Comparison of ENCODE assay signal across 8 cellular contexts in the genomic region with DNA sequence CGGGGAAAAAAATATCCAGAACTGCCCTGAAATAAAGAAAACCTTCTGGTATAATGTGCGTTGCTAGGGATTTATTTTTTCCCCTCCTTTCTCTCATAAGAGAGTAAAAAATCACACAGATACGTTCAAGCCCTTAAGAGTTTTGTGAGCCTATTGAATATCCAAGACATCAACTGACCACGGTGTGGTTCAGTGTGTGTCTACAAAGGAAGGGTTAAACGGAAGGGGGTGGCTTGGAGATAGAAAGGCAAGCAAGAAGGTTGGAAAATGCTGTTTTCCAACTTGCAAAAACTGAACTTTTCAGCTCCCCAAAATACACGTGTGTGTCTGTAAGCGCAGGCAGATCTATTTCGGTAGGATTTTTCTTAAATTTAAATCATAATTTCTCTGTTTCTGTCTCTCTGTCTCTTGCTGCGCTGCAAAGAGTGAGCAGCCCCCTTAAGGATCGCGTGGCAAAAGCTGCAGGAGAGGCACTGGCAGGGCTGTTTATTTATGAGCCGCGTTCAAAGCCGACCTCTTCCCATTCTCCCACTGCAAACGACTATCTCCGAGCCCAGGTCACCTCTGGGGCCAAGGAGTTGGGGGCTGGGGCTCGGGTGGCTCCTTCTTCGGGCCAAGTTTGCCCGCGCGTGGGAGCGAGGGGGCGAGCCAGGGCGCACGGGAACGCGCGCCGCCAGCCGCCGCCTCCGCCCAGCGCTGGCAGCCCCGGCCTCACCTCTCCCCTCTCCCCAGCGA. TPM values are rescaled to one million over a fixed set of nuclear protein-coding genes. Genes with fewer than 3 reads are reported as not detected.
DNase-seq lines count a peak whose midpoint lies in the region; ATAC-seq, FAIRE-seq and TF ChIP-seq lines count a peak whose summit lies in the region.

No MANE protein-coding gene starts in this region.

- H3K27ac Mint-ChIP-seq in natural killer cell, result no peak overlapping the region

- no peaks in the 10 kb centered on the region for H3K9me2 ChIP-seq in neural cell (ENCODE audit: insufficient read depth, low read length)

- DNase-seq in bronchial epithelial cell (ENCODE audit: low read depth), result no peak
- DNase-seq in HuH-7.5 (ENCODE audit: low spot score), result no peak
- no peak for DNase-seq in natural killer cell
- DNase-seq in cerebellar nuclear complex (lab: John Stamatoyannopoulos, UW), result no peak
- DNase-seq in sciatic nerve (ENCODE audit: low spot score), result no peak

- peak overlapping the region; percentile 66 for H3K4me2 ChIP-seq in neural cell (ENCODE audit: low read length)

- no peak overlapping the region for H3K27ac ChIP-seq in neural cell (ENCODE audit: low read length)

- intact Hi-C loops in natural killer cell (cut with micrococcal nuclease), result no loop called here
- intact Hi-C loops in sciatic nerve (cut with DNase I), result no loop called here

- H3K79me2 ChIP-seq in neural cell (replicated peaks; ENCODE audit: insufficient read depth, low read length), result peaks cover 31% of the 10 kb centered on the region

- H3K9ac ChIP-seq in neural cell (ENCODE audit: low read length), result peak overlapping the region; percentile 71

- H3K9me3 Mint-ChIP-seq in natural killer cell, result peaks cover 2 to 6% of the 10 kb centered on the region in 2 donors

- ATAC-seq in GM18517 (IDR thresholded peaks at IDR 0.05; ENCODE audit: unreplicated experiment) (peak; percentile 22), HG03103 (IDR thresholded peaks at IDR 0.05; ENCODE audit: low read depth, unreplicated experiment) (peak; percentile 9), natural killer cell (no peak), sciatic nerve (no peak)

- H3K27me3 ChIP-seq in bronchial epithelial cell (ENCODE audit: control insufficient read depth, insufficient read depth, low read length) (peaks cover 31% of the 10 kb centered on the region), neural cell (ENCODE audit: insufficient read depth, low read depth, low read length) (peaks cover 37% of the 10 kb centered on the region)

- H3K27me3 Mint-ChIP-seq in natural killer cell (ENCODE audit: low read depth in 2 of 2), result peaks cover 20 to 37% of the 10 kb centered on the region in 2 donors

- H3K36me3 ChIP-seq in bronchial epithelial cell (ENCODE audit: control insufficient read depth, insufficient read depth, low read length) (no peaks in the 10 kb centered on the region), neural cell (ENCODE audit: insufficient read depth, low read length) (no peaks in the 10 kb centered on the region)

- H3K4me1 Mint-ChIP-seq in natural killer cell, result no peaks in the 10 kb centered on the region

- H3F3A ChIP-seq in neural cell (ENCODE audit: insufficient read depth, low read length, poor library complexity, severe bottlenecking), result no peaks in the 10 kb centered on the region

- no peaks in the 10 kb centered on the region for H3K9me3 ChIP-seq in neural cell (ENCODE audit: low read length)

- H3K4me3 ChIP-seq in bronchial epithelial cell (ENCODE audit: low read depth, low read length) (peak overlapping the region; percentile 49), neural cell (ENCODE audit: low read length) (peak overlapping the region; percentile 87)

- no peak for TF ChIP-seq RAD21 in neural cell (conservative IDR thresholded peaks at IDR 0.05)

- no peak for TF ChIP-seq EP300 in neural cell (conservative IDR thresholded peaks at IDR 0.05; ENCODE audit: poor library complexity, severe bottlenecking)

- H4K20me1 ChIP-seq in neural cell (ENCODE audit: insufficient read depth), result no peaks in the 10 kb centered on the region

- no peak overlapping the region for H2AFZ ChIP-seq in neural cell (ENCODE audit: low read depth, low read length)

- no peak for FAIRE-seq in bronchial epithelial cell (lab: Jason Lieb, UNC)

- no peak overlapping the region for H3K4me3 Mint-ChIP-seq in natural killer cell

- peaks cover 8% of the 10 kb centered on the region for H3K36me3 Mint-ChIP-seq in natural killer cell

- TF ChIP-seq CTCF in bronchial epithelial cell (IDR thresholded peaks at IDR 0.05; ENCODE audit: insufficient read depth, low read length, severe bottlenecking), result no peak
- TF ChIP-seq CTCF in neural cell (IDR thresholded peaks at IDR 0.05; ENCODE audit: poor library complexity, severe bottlenecking), result peak; percentile 9
- no peak for TF ChIP-seq CTCF in natural killer cell (IDR thresholded peaks at IDR 0.05)

TF ChIP-seq in neural cell, 6 proteins besides CTCF, POLR2A, EP300 and RAD21:
- TF ChIP-seq, protein P1, sequence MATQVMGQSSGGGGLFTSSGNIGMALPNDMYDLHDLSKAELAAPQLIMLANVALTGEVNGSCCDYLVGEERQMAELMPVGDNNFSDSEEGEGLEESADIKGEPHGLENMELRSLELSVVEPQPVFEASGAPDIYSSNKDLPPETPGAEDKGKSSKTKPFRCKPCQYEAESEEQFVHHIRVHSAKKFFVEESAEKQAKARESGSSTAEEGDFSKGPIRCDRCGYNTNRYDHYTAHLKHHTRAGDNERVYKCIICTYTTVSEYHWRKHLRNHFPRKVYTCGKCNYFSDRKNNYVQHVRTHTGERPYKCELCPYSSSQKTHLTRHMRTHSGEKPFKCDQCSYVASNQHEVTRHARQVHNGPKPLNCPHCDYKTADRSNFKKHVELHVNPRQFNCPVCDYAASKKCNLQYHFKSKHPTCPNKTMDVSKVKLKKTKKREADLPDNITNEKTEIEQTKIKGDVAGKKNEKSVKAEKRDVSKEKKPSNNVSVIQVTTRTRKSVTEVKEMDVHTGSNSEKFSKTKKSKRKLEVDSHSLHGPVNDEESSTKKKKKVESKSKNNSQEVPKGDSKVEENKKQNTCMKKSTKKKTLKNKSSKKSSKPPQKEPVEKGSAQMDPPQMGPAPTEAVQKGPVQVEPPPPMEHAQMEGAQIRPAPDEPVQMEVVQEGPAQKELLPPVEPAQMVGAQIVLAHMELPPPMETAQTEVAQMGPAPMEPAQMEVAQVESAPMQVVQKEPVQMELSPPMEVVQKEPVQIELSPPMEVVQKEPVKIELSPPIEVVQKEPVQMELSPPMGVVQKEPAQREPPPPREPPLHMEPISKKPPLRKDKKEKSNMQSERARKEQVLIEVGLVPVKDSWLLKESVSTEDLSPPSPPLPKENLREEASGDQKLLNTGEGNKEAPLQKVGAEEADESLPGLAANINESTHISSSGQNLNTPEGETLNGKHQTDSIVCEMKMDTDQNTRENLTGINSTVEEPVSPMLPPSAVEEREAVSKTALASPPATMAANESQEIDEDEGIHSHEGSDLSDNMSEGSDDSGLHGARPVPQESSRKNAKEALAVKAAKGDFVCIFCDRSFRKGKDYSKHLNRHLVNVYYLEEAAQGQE (IDR thresholded peaks at IDR 0.05; ENCODE audit: borderline replicate concordance), result no peak
- TF ChIP-seq MXI1 (conservative IDR thresholded peaks at IDR 0.05; ENCODE audit: poor library complexity, severe bottlenecking) (peak; percentile 62), SMC3 (conservative IDR thresholded peaks at IDR 0.05; ENCODE audit: poor library complexity) (peak; percentile 29)

RNA-seq across cellular contexts. Expression of a gene that starts 0.5 kb away (rescaled TPM):
- total RNA-seq in bronchial epithelial cell (0.79 and 1.9 TPM in 2 replicates), natural killer cell (not detected), sciatic nerve (159 TPM)
- 26.4 and 29.0 TPM in 2 replicates for polyA plus RNA-seq in neural cell
- 57.5 and 71.7 TPM in 2 replicates for polyA minus RNA-seq in neural cell

Comparison
In these comparisons a context has a peak if more than half of its experiments do, and no peak if none do; other contexts are left out.
1. ATAC-seq: peak in GM18517 (single experiment) and HG03103 (single experiment); none in natural killer cell (0 of 3) and sciatic nerve (single experiment).
2. RNA of a gene that starts 0.5 kb away (total RNA-seq): 159 TPM in sciatic nerve (single experiment); 0.79 to 1.9 TPM in bronchial epithelial cell and not detected in natural killer cell; every median in the first group is over 10 times any median in the second.